7 cellular contexts compared by ENCODE assay signal in the genomic region with DNA sequence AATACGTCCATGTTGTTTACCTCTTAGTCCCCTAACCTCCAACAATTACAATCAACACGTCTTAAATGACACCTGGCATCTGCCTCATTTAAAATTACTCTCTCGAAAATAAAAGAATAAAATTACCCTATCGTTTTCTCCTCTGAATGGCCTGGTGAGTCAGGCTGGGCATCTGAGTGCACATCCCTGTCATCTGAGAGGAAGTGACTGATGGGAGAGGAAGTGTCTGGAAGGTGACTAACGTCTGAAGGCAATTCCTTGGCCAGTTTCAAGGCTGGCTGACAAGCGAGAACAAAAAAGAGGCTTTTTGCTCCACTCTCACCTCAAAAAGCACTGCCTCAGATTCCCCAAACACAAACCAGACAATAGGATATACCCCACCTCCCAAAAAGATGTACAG. TPM values are rescaled to one million over a fixed set of nuclear protein-coding genes. Genes with fewer than 3 reads are reported as not detected.
DNase-seq lines count a peak whose midpoint lies in the region; ATAC-seq lines count a peak whose summit lies in the region.

No MANE protein-coding gene starts in this region.

- peak overlapping the region; percentile 75 for H3K9ac ChIP-seq in GM23248

- no peak for ATAC-seq in central memory CD8-positive, alpha-beta T cell (replicated peaks; ENCODE audit: extremely low read depth, poor library complexity, severe bottlenecking)
- ATAC-seq in HG03159 (IDR thresholded peaks at IDR 0.05; ENCODE audit: unreplicated experiment) = no peak

- H3K79me2 ChIP-seq in GM23248 (ENCODE audit: insufficient read depth) = peaks cover 92% of the 10 kb centered on the region

- DNase-seq in GM23248 = peak; percentile 97
- DNase-seq in NCI-H69 (lab: John Stamatoyannopoulos, UW) = peak; percentile 84
- no peak for DNase-seq in central memory CD8-positive, alpha-beta T cell (ENCODE audit: low spot score in 2 of 2)
- DNase-seq in pulmonary artery endothelial cell (ENCODE audit: low read depth, low spot score) = peak; percentile 88
- no peak for DNase-seq in HAP-1 (ENCODE audit: low spot score in 2 of 2)
- DNase-seq in GM19238 (ENCODE audit: insufficient read length, low spot score) = no peak

- H2AFZ ChIP-seq in GM23248 = peak overlapping the region; percentile 27; the same call in 1 of the 2 replicates

- H3K4me3 Mint-ChIP-seq in central memory CD8-positive, alpha-beta T cell = no peak overlapping the region

- peak overlapping the region; percentile 99 for H3K4me2 ChIP-seq in GM23248 (ENCODE audit: unreplicated experiment)

- H3K36me3 ChIP-seq in GM23248 (ENCODE audit: low read depth) = no peaks in the 10 kb centered on the region
- no peaks in the 10 kb centered on the region for H3K36me3 ChIP-seq in HAP-1 (replicated peaks)

- H3K9me3 Mint-ChIP-seq in central memory CD8-positive, alpha-beta T cell = no peaks in the 10 kb centered on the region

- no peaks in the 10 kb centered on the region for H3K27me3 Mint-ChIP-seq in central memory CD8-positive, alpha-beta T cell

- peaks cover 57% of the 10 kb centered on the region for H3K4me1 ChIP-seq in GM23248 (ENCODE audit: insufficient read depth)
- peaks cover 12% of the 10 kb centered on the region for H3K4me1 ChIP-seq in HAP-1

- H4K20me1 ChIP-seq in GM23248 (ENCODE audit: insufficient read depth) = no peaks in the 10 kb centered on the region

- in situ Hi-C loops in GM23248 (cut with MboI) = no loop called here
- in situ Hi-C loops in HAP-1 (cut with MboI; ENCODE audit: low sequenced_read_pairs) = no loop called here

- H3K36me3 Mint-ChIP-seq in central memory CD8-positive, alpha-beta T cell (ENCODE audit: insufficient read depth) = peaks cover 1% of the 10 kb centered on the region

- H3K9me3 ChIP-seq in GM23248 (ENCODE audit: low read depth) = no peaks in the 10 kb centered on the region
- no peaks in the 10 kb centered on the region for H3K9me3 ChIP-seq in HAP-1

- H3K27me3 ChIP-seq in GM23248 (replicated peaks; ENCODE audit: insufficient read depth) (no peaks in the 10 kb centered on the region), HAP-1 (ENCODE audit: low read depth) (no peaks in the 10 kb centered on the region)

- peak overlapping the region; percentile 69 for H3K4me3 ChIP-seq in GM23248
- H3K4me3 ChIP-seq in HAP-1 = no peak overlapping the region

- 0 to 1% methylated on average over 6 of the region's 6 CpGs for WGBS in GM23248 (ENCODE audit: low coverage in 1 of 2, low lambda C conversion rate in 2 of 2, missing lambda C conversion rate in 2 of 2), 2 experiments

- H3F3A ChIP-seq in GM23248 (ENCODE audit: insufficient read depth) = peaks cover 23% of the 10 kb centered on the region

- H3K4me1 Mint-ChIP-seq in central memory CD8-positive, alpha-beta T cell = peaks cover 53% of the 10 kb centered on the region

- no peaks in the 10 kb centered on the region for H3K9me2 ChIP-seq in GM23248 (ENCODE audit: insufficient read depth)

- H3K27ac Mint-ChIP-seq in central memory CD8-positive, alpha-beta T cell (ENCODE audit: low read depth) = peak overlapping the region; percentile 63

- peak overlapping the region; percentile 89 for H3K27ac ChIP-seq in GM23248

RNA-seq across cellular contexts. Expression of a gene that starts 57.7 kb away (rescaled TPM):
- total RNA-seq in GM23248 (2014; rRNA removed; shearing (Covaris generic)) = 74.5 and 75.1 TPM in 2 replicates
- polyA plus RNA-seq in GM23248 (2016; fragmentation: Nextera tagmentation; extraction: Ambion mirVana) = 65.5 and 68.5 TPM in 2 replicates
- 81.3 and 90.1 TPM in 2 replicates for total RNA-seq in pulmonary artery endothelial cell

Comparison
In these comparisons a context has a peak if more than half of its experiments do, and no peak if none do; other contexts are left out.
1. DNase-seq: peak in GM23248 (single experiment), NCI-H69 (single experiment) and pulmonary artery endothelial cell (single experiment); none in central memory CD8-positive, alpha-beta T cell (0 of 2), HAP-1 (0 of 2) and GM19238 (single experiment).